ENCODE assay signal across 24 cellular contexts in genomic region chr6:102581378-102582124, GRCh38.
"Had no signal": no experiment of that assay in that cellular context is flagged by ENCODE, and none has a peak within 500 bp of the region (broad histone marks: within the 10 kb centered on the region; RNA-seq: fewer than 3 reads in every experiment).

No MANE protein-coding gene starts in this region.

- H3K36me3 Mint-ChIP-seq: activated naive CD4-positive, alpha-beta T cell treated with anti-CD3 and anti-CD28 coated beads, Interleukin-2, amount 50 U/mL, for 24 hours; naive thymus-derived CD4-positive, alpha-beta T cell had no signal

- H3K4me3 ChIP-seq: breast epithelium, esophagus muscularis mucosa, pancreas, psoas muscle, upper lobe of left lung had no signal

- H3K27ac Mint-ChIP-seq: activated naive CD4-positive, alpha-beta T cell treated with anti-CD3 and anti-CD28 coated beads, Interleukin-2, amount 50 U/mL, for 24 hours; activated naive CD8-positive, alpha-beta T cell treated with anti-CD3 and anti-CD28 coated beads, Interleukin-2, amount 50 U/mL, for 24 hours; activated T-helper 1 cell treated with anti-CD3 and anti-CD28 coated beads, Interleukin-12 subunit alpha, Interleukin-12 subunit beta, Interleukin-2, Interleukin-4 antibody, amounts not matched to agents 30 ng/mL and 10 ng/mL and 1 ng/mL, durations not matched to agents 14 hours and 24 hours and 36 hours; dendritic cell treated with granulocyte-macrophage colony-stimulating factor and Interleukin-4, amounts not matched to agents 40 ng/mL and 50 ng/mL, for 4 days; naive thymus-derived CD4-positive, alpha-beta T cell; stimulated activated naive CD8-positive, alpha-beta T cell treated with anti-CD3 and anti-CD28 coated beads, Interleukin-15, Interleukin-2, amounts not matched to agents 100 ng/mL and 50 ng/mL, for 24 hours had no signal

- DNase-seq: activated CD4-positive, alpha-beta T cell treated with anti-CD3 and anti-CD28 coated beads for 48 hours; activated CD4-positive, alpha-beta T cell treated with anti-CD3 and anti-CD28 coated beads, Interleukin-2, amount 50 U/mL, for 48 hours; activated CD8-positive, alpha-beta memory T cell treated with anti-CD3 and anti-CD28 coated beads, Interleukin-2, amount 50 U/mL, for 4 hours; activated gamma-delta T cell; activated naive CD8-positive, alpha-beta T cell treated with anti-CD3 and anti-CD28 coated beads, Interleukin-2, amount 50 U/mL, for 24 hours; activated T-cell treated with anti-CD3 and anti-CD28 coated beads, Interleukin-2, amount 50 U/mL, for 1 hour; amygdala; central memory CD4-positive, alpha-beta T cell; foreskin melanocyte; midbrain; naive thymus-derived CD4-positive, alpha-beta T cell; substantia nigra; T-helper 9 cell; upper lobe of left lung; WERI-Rb-1 had no signal

- H3K9me3 Mint-ChIP-seq: activated naive CD4-positive, alpha-beta T cell treated with anti-CD3 and anti-CD28 coated beads, Interleukin-2, amount 50 U/mL, for 24 hours; activated naive CD8-positive, alpha-beta T cell treated with anti-CD3 and anti-CD28 coated beads, Interleukin-2, amount 50 U/mL, for 24 hours; activated T-helper 1 cell treated with anti-CD3 and anti-CD28 coated beads, Interleukin-12 subunit alpha, Interleukin-12 subunit beta, Interleukin-2, Interleukin-4 antibody, amounts not matched to agents 30 ng/mL and 10 ng/mL and 1 ng/mL, durations not matched to agents 14 hours and 24 hours and 36 hours; dendritic cell treated with granulocyte-macrophage colony-stimulating factor and Interleukin-4, amounts not matched to agents 40 ng/mL and 50 ng/mL, for 4 days; stimulated activated naive CD8-positive, alpha-beta T cell treated with anti-CD3 and anti-CD28 coated beads, Interleukin-15, Interleukin-2, amounts not matched to agents 100 ng/mL and 50 ng/mL, for 24 hours had no signal

- H3K4me1 ChIP-seq: breast epithelium, esophagus muscularis mucosa, pancreas, psoas muscle, upper lobe of left lung had no signal

- H3K4me1 Mint-ChIP-seq: activated naive CD4-positive, alpha-beta T cell treated with anti-CD3 and anti-CD28 coated beads, Interleukin-2, amount 50 U/mL, for 24 hours; activated naive CD8-positive, alpha-beta T cell treated with anti-CD3 and anti-CD28 coated beads, Interleukin-2, amount 50 U/mL, for 24 hours; naive thymus-derived CD4-positive, alpha-beta T cell had no signal

- H3K9me3 ChIP-seq: pancreas had no signal

- H3K36me3 ChIP-seq: breast epithelium, esophagus muscularis mucosa, pancreas, upper lobe of left lung, WERI-Rb-1 had no signal

- ATAC-seq: activated CD4-positive, CD25-positive, alpha-beta regulatory T cell treated with anti-CD3 and anti-CD28 coated beads, Interleukin-2, amount 50 U/mL, for 24 hours; activated naive CD8-positive, alpha-beta T cell treated with anti-CD3 and anti-CD28 coated beads, Interleukin-2, amount 50 U/mL, for 24 hours; naive thymus-derived CD4-positive, alpha-beta T cell; pancreas; psoas muscle had no signal

- H3K27ac ChIP-seq: breast epithelium, esophagus muscularis mucosa, pancreas, psoas muscle, upper lobe of left lung, WERI-Rb-1 had no signal

- H3K27me3 ChIP-seq: breast epithelium, esophagus muscularis mucosa, pancreas, upper lobe of left lung had no signal

- H3K27me3 Mint-ChIP-seq: activated naive CD4-positive, alpha-beta T cell treated with anti-CD3 and anti-CD28 coated beads, Interleukin-2, amount 50 U/mL, for 24 hours; activated naive CD8-positive, alpha-beta T cell treated with anti-CD3 and anti-CD28 coated beads, Interleukin-2, amount 50 U/mL, for 24 hours; dendritic cell treated with granulocyte-macrophage colony-stimulating factor and Interleukin-4, amounts not matched to agents 40 ng/mL and 50 ng/mL, for 4 days; naive thymus-derived CD4-positive, alpha-beta T cell; stimulated activated naive CD8-positive, alpha-beta T cell treated with anti-CD3 and anti-CD28 coated beads, Interleukin-15, Interleukin-2, amounts not matched to agents 100 ng/mL and 50 ng/mL, for 24 hours had no signal

- H3K4me3 Mint-ChIP-seq: activated naive CD4-positive, alpha-beta T cell treated with anti-CD3 and anti-CD28 coated beads, Interleukin-2, amount 50 U/mL, for 24 hours; activated naive CD8-positive, alpha-beta T cell treated with anti-CD3 and anti-CD28 coated beads, Interleukin-2, amount 50 U/mL, for 24 hours; activated T-helper 1 cell treated with anti-CD3 and anti-CD28 coated beads, Interleukin-12 subunit alpha, Interleukin-12 subunit beta, Interleukin-2, Interleukin-4 antibody, amounts not matched to agents 30 ng/mL and 10 ng/mL and 1 ng/mL, durations not matched to agents 14 hours and 24 hours and 36 hours; dendritic cell treated with granulocyte-macrophage colony-stimulating factor and Interleukin-4, amounts not matched to agents 40 ng/mL and 50 ng/mL, for 4 days; naive thymus-derived CD4-positive, alpha-beta T cell; stimulated activated naive CD8-positive, alpha-beta T cell treated with anti-CD3 and anti-CD28 coated beads, Interleukin-15, Interleukin-2, amounts not matched to agents 100 ng/mL and 50 ng/mL, for 24 hours had no signal
